ENCODE assay signal across 8 cellular contexts in the genomic region with DNA sequence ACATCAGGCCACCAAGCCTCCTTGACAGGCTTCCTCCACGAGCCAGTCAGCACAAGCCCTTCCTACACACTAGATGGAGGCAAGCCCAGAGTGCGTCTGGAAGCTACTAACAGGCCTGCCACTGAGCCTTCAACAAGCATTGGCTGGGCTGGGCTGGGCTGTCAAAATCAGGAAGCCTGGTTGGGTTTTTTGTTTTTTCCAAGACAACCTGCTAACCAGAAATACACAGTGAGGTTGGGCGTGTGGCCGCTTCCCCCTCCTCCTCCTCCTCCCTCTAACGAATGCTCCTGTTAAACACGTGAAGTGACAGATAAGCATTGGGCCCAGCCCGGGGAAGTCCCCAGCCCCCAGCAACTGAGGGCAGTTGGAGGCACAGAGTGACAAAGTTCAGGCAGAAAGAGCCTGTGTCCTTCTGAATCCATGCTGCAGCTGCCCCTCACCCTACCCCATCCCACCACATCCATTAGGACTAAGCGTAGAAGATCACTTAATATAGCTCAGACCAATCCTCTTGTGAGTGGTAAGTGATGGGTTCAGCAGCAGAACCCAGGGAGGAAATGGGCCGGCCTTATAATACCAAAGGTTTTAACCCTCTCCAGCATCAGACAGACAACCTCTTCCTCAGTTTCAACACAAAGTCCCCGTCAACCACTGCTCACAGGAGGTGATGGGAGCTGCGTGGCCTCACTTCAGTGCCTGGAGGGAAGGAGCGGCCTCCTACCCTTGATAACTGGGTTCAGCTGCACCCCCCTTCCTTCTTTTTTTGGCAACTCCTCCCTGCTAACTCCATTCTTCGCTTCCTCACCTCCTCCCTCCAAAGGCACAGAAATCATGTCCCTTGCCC. TPM values are rescaled to one million over a fixed set of nuclear protein-coding genes. Genes with fewer than 3 reads are reported as not detected.
DNase-seq lines count a peak whose midpoint lies in the region; ATAC-seq and TF ChIP-seq lines count a peak whose summit lies in the region.

No MANE protein-coding gene starts in this region.

- peaks cover 18% of the 10 kb centered on the region for H3K4me1 Mint-ChIP-seq in CD14-positive monocyte

- no peak overlapping the region for H3K4me3 ChIP-seq in mucosa of descending colon

- H3K9me3 Mint-ChIP-seq in CD14-positive monocyte, result peaks cover 0 to 11% (median 4%) of the 10 kb centered on the region in 7 donors

- H3K36me3 Mint-ChIP-seq in CD14-positive monocyte, result no peaks in the 10 kb centered on the region

- no peak for TF ChIP-seq CTCF in CD14-positive monocyte (IDR thresholded peaks at IDR 0.05)
- TF ChIP-seq CTCF in mucosa of descending colon (IDR thresholded peaks at IDR 0.05), result no peak

- DNase-seq in CD14-positive monocyte (ENCODE audit: low spot score), result no peak
- DNase-seq in NAMALWA (ENCODE audit: low spot score), result peak; percentile 63
- peak; percentile 78 for DNase-seq in activated CD4-positive, alpha-beta T cell treated with anti-CD3 and anti-CD28 coated beads, Interleukin-2, amount 50 U/mL, for 4 hours
- DNase-seq in effector CD8-positive, alpha-beta T cell (lab: John Stamatoyannopoulos, UW), result peak; percentile 55
- peak; percentile 72 to 87 (median 72) for DNase-seq in mucosa of descending colon
- peak; percentile 57 to 63 for DNase-seq in stimulated activated CD8-positive, alpha-beta memory T cell treated with anti-CD3 and anti-CD28 coated beads, Interleukin-7, amount 100 ng/mL, for 1 hour (ENCODE audit: low read depth in 2 of 2)
- DNase-seq in GOT3 (lab: John Stamatoyannopoulos, UW), result no peak

- peak overlapping the region in 3 of 7 donors; percentile 13 to 57 (median 53) for H3K27ac Mint-ChIP-seq in CD14-positive monocyte

- H3K36me3 ChIP-seq in mucosa of descending colon (ENCODE audit: low read depth), result no peaks in the 10 kb centered on the region

- H3K4me1 ChIP-seq in mucosa of descending colon (ENCODE audit: low read depth), result peaks cover 15% of the 10 kb centered on the region

- ATAC-seq in GM21381 (IDR thresholded peaks at IDR 0.05; ENCODE audit: unreplicated experiment) (peak; percentile 46), mucosa of descending colon (peak; percentile 80)

- peaks cover 35 to 46% (median 45%) of the 10 kb centered on the region in 3 donors for H3K27me3 Mint-ChIP-seq in CD14-positive monocyte (ENCODE audit: low read depth in 3 of 3)

- H3K4me3 Mint-ChIP-seq in CD14-positive monocyte, result peak overlapping the region; percentile 58 to 75

- H3K9me3 ChIP-seq in mucosa of descending colon, result no peaks in the 10 kb centered on the region

- intact Hi-C loops in CD14-positive monocyte (cut with micrococcal nuclease) (no loop called here), mucosa of descending colon (cut with DNase I, micrococcal nuclease) (no loop called here)

RNA-seq across cellular contexts. Expression of a gene that starts 1.1 kb away (rescaled TPM):
- under 1 TPM; 0.03 to 0.18 TPM for polyA plus RNA-seq in CD14-positive monocyte
- 1 to 10 TPM; 6.2 to 7.3 (median 7.2) TPM for total RNA-seq in mucosa of descending colon

Comparison
In these comparisons a context has a peak if more than half of its experiments do, and no peak if none do; other contexts are left out.
1. DNase-seq: peak in NAMALWA (single experiment), activated CD4-positive, alpha-beta T cell treated with anti-CD3 and anti-CD28 coated beads, Interleukin-2, amount 50 U/mL, for 4 hours (2 of 2), effector CD8-positive, alpha-beta T cell (single experiment), mucosa of descending colon (3 of 3) and stimulated activated CD8-positive, alpha-beta memory T cell treated with anti-CD3 and anti-CD28 coated beads, Interleukin-7, amount 100 ng/mL, for 1 hour (2 of 2); none in CD14-positive monocyte (single experiment) and GOT3 (single experiment).